Comparison of ENCODE assay signal across 16 cellular contexts in the genomic region with DNA sequence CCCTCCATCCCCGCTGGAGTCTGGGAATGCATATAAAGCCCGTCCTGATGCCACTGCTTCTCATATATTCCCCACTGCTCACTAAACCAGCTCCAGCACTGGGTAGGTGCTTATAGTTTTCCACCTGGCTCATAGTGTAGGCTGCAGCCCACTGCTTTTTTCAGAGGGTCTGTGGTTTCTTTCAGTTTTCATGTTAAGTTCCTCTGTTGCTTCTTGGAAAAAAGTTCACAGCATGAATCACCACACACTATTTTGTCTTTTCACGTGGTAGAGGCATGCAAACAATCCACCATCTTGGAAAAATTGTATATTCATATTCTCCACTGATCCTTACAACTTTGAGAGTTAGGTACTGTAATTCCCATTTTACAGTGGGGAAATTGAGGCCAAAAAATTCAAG. TPM values are rescaled to one million over a fixed set of nuclear protein-coding genes. Genes with fewer than 3 reads are reported as not detected.
"Had no signal": no experiment of that assay in that cellular context is flagged by ENCODE, and none has a peak within 500 bp of the region (broad histone marks: within the 10 kb centered on the region; RNA-seq: fewer than 3 reads in every experiment).

No MANE protein-coding gene starts in this region.

- H3K27ac Mint-ChIP-seq: activated CD4-positive, alpha-beta T cell treated with anti-CD3 and anti-CD28 coated beads, Interleukin-2, amount 10 ng/mL, durations not matched to agents 24 days and 14 days; activated CD8-positive, alpha-beta T cell treated with anti-CD3 and anti-CD28 coated beads, Interleukin-2, amount 10 ng/mL, durations not matched to agents 7 days and 5 days; activated T-cell treated with anti-CD3 and anti-CD28 coated beads, Interleukin-2, amount 50 U/mL, for 24 hours; naive thymus-derived CD8-positive, alpha-beta T cell had no signal

- H3K4me2 ChIP-seq: hepatocyte had no signal

- H3K9me3 ChIP-seq: ovary, right lobe of liver had no signal

- H3K27me3 ChIP-seq: adrenal gland, breast epithelium, hepatocyte, ovary, right lobe of liver had no signal

- H3K4me3 ChIP-seq: adrenal gland, breast epithelium, hepatocyte, ovary, right lobe of liver had no signal

- H3K4me1 Mint-ChIP-seq: activated CD4-positive, alpha-beta T cell treated with anti-CD3 and anti-CD28 coated beads, Interleukin-2, amount 10 ng/mL, durations not matched to agents 24 days and 14 days; naive thymus-derived CD8-positive, alpha-beta T cell had no signal

- H3K27ac ChIP-seq: adrenal gland, breast epithelium, epithelial cell of prostate, foreskin keratinocyte, hepatocyte, ovary, right lobe of liver had no signal

- H3K4me3 Mint-ChIP-seq: activated CD4-positive, alpha-beta T cell treated with anti-CD3 and anti-CD28 coated beads, Interleukin-2, amount 10 ng/mL, durations not matched to agents 24 days and 14 days; activated CD8-positive, alpha-beta T cell treated with anti-CD3 and anti-CD28 coated beads, Interleukin-2, amount 10 ng/mL, durations not matched to agents 7 days and 5 days; activated T-cell treated with anti-CD3 and anti-CD28 coated beads, Interleukin-2, amount 50 U/mL, for 24 hours; naive thymus-derived CD8-positive, alpha-beta T cell had no signal

- ATAC-seq: activated CD8-positive, alpha-beta T cell treated with anti-CD3 and anti-CD28 coated beads, Interleukin-2, amount 10 ng/mL, durations not matched to agents 7 days and 5 days; foreskin keratinocyte; naive thymus-derived CD8-positive, alpha-beta T cell; right lobe of liver had no signal

- H3K79me2 ChIP-seq: hepatocyte had no signal

- DNase-seq: activated CD4-positive, alpha-beta T cell treated with anti-CD3 and anti-CD28 coated beads, Interleukin-2, amount 10 ng/mL, durations not matched to agents 24 days and 14 days; activated CD8-positive, alpha-beta T cell treated with anti-CD3 and anti-CD28 coated beads, Interleukin-2, amount 10 ng/mL, durations not matched to agents 7 days and 5 days; activated naive CD4-positive, alpha-beta T cell treated with anti-CD3 and anti-CD28 coated beads, Interleukin-2, amount 50 U/mL, for 16 hours; activated T-cell treated with anti-CD3 and anti-CD28 coated beads, Interleukin-2, amount 50 U/mL, for 24 hours; adrenal gland; cerebellar nuclear complex; foreskin keratinocyte; mesendoderm; naive thymus-derived CD8-positive, alpha-beta T cell; right lobe of liver; small intestine; stimulated activated CD4-positive, alpha-beta T cell treated with anti-CD3 and anti-CD28 coated beads, Interleukin-4, amount 100 ng/mL, for 1 hour had no signal

- H2AFZ ChIP-seq: hepatocyte had no signal

- H3K36me3 ChIP-seq: adrenal gland, breast epithelium, ovary, right lobe of liver had no signal

- H3K4me1 ChIP-seq: breast epithelium, right lobe of liver had no signal

RNA-seq across cellular contexts. Expression of a gene that starts 39.4 kb away (rescaled TPM):
- total RNA-seq: activated CD4-positive, alpha-beta T cell treated with anti-CD3 and anti-CD28 coated beads, Interleukin-2, amount 10 ng/mL, durations not matched to agents 24 days and 14 days; activated CD8-positive, alpha-beta T cell treated with anti-CD3 and anti-CD28 coated beads, Interleukin-2, amount 10 ng/mL, durations not matched to agents 7 days and 5 days; naive thymus-derived CD8-positive, alpha-beta T cell had no signal
